Comparison of ENCODE assay signal across 22 cellular contexts in the genomic region with DNA sequence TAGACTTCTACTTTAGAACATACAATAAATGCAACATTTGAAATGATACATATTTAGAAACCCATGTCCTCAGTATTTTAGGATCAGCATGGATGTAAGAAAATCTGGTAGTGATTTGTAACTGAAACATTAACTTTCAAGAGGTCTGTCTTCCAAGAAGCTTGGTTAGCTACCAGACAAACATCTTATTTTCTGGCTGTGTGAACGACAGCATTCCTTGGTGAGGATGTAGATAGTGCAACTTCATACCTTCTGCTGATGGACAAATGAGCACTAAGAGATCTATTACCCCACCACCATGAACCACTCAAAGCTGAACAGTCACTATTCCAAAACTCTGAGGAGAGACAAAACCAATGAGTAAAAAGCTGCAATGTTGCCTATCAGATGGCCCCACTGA.
DNase-seq lines count a peak whose midpoint lies in the region; ATAC-seq, FAIRE-seq and TF ChIP-seq lines count a peak whose summit lies in the region.
"Had no signal": no experiment of that assay in that cellular context is flagged by ENCODE, and none has a peak within 500 bp of the region (broad histone marks: within the 10 kb centered on the region; RNA-seq: fewer than 3 reads in every experiment).

No MANE protein-coding gene starts in this region.

- no peak overlapping the region for H3K4me3 Mint-ChIP-seq in activated T-helper 17 cell treated with anti-CD3 and anti-CD28 coated beads, Interleukin-2, amount 50 U/mL, for 72 hours
- H3K4me3 Mint-ChIP-seq: B cell; CD4-positive, alpha-beta T cell; CD8-positive, alpha-beta T cell had no signal

- no peaks in the 10 kb centered on the region for H3K9me3 ChIP-seq in PC-9 (ENCODE audit: insufficient read depth, low read depth)
- H3K9me3 ChIP-seq: BLaER1 treated with 17β-estradiol and CSF1 and Interleukin-3, amounts not matched to agents 10 nM and 100 nM; Caco-2 had no signal

- POLR2A ChIA-PET in PC-9 (lab: Charles Lee; ENCODE audit: unreplicated experiment), result no interaction called here

- no peaks in the 10 kb centered on the region for H3F3A ChIP-seq in PC-9 (ENCODE audit: insufficient read depth, low read depth)

- CTCF ChIA-PET in PC-9 (lab: Charles Lee), result no interaction called here

- intact Hi-C loops in PC-9 (cut with micrococcal nuclease; ENCODE audit: unreplicated experiment), result no loop called here

- peaks cover 7% of the 10 kb centered on the region; the same call in 1 of the 2 replicates for H3K36me3 ChIP-seq in PC-9 (ENCODE audit: low read depth)

- DNase-seq in GM12892 (ENCODE audit: insufficient read length) (no peak), fibroblast of gingiva (ENCODE audit: low read depth) (peak; percentile 33), PC-9 (no peak), HTR-8/SVneo (ENCODE audit: insufficient read length, low spot score) (no peak)
- DNase-seq: 8988T; ACHN; AML-193; Caco-2; Calu3; CD4-positive, alpha-beta T cell; CD8-positive, alpha-beta T cell; DMS79 treated with DMSO at 0.1 percent for 48 hours; GF-D8 had no signal

- H3K4me2 ChIP-seq in PC-9, result no peak overlapping the region
- H3K4me2 ChIP-seq: BLaER1 treated with 17β-estradiol and CSF1 and Interleukin-3, amounts not matched to agents 10 nM and 100 nM had no signal

- peaks cover 11% of the 10 kb centered on the region for H3K4me1 Mint-ChIP-seq in activated T-helper 17 cell treated with anti-CD3 and anti-CD28 coated beads, Interleukin-2, amount 50 U/mL, for 72 hours
- H3K4me1 Mint-ChIP-seq: B cell had no signal

- peak; percentile 27 for FAIRE-seq in GM12892 (lab: Jason Lieb, UNC)
- FAIRE-seq in HTR-8/SVneo (lab: Jason Lieb, UNC), result no peak
- FAIRE-seq: A204.1, D721Med, G401.6, GM12891, GM18507 had no signal

- TF ChIP-seq POLR2A in GM12892 (IDR thresholded peaks at IDR 0.05; ENCODE audit: low read depth, low read length), result no peak

- no peak overlapping the region for H3K27ac Mint-ChIP-seq in activated T-helper 17 cell treated with anti-CD3 and anti-CD28 coated beads, Interleukin-2, amount 50 U/mL, for 72 hours
- H3K27ac Mint-ChIP-seq: B cell; CD4-positive, alpha-beta T cell had no signal

- H3K27ac ChIP-seq in PC-9, result no peak overlapping the region
- H3K27ac ChIP-seq: BLaER1 treated with 17β-estradiol and CSF1 and Interleukin-3, amounts not matched to agents 10 nM and 100 nM; C4-2B had no signal

- no peaks in the 10 kb centered on the region for H3K79me2 ChIP-seq in PC-9 (ENCODE audit: low read depth)

- peaks cover 15% of the 10 kb centered on the region for H3K4me1 ChIP-seq in PC-9 (replicated peaks; ENCODE audit: insufficient read depth)

- peaks cover 66% of the 10 kb centered on the region for H3K36me3 Mint-ChIP-seq in activated T-helper 17 cell treated with anti-CD3 and anti-CD28 coated beads, Interleukin-2, amount 50 U/mL, for 72 hours (ENCODE audit: low read depth)

- no TSS peak for BruUV-seq in PC-9 (replicated peaks; lab: Mats Ljungman, UMichigan)

- H4K20me1 ChIP-seq in PC-9 (ENCODE audit: insufficient read depth), result no peaks in the 10 kb centered on the region
- H4K20me1 ChIP-seq: BLaER1 treated with 17β-estradiol and CSF1 and Interleukin-3, amounts not matched to agents 10 nM and 100 nM had no signal

- no peaks in the 10 kb centered on the region for H3K27me3 ChIP-seq in PC-9 (ENCODE audit: insufficient read depth, low read depth)
- H3K27me3 ChIP-seq: BLaER1 treated with 17β-estradiol and CSF1 and Interleukin-3, amounts not matched to agents 10 nM and 100 nM had no signal

- no peaks in the 10 kb centered on the region for H3K27me3 Mint-ChIP-seq in activated T-helper 17 cell treated with anti-CD3 and anti-CD28 coated beads, Interleukin-2, amount 50 U/mL, for 72 hours
- H3K27me3 Mint-ChIP-seq: B cell; CD4-positive, alpha-beta T cell had no signal

- TF ChIP-seq CTCF in PC-9 (conservative IDR thresholded peaks at IDR 0.05), result no peak

- H3K9me2 ChIP-seq in PC-9 (ENCODE audit: insufficient read depth), result no peaks in the 10 kb centered on the region

- H3K9me3 Mint-ChIP-seq in activated T-helper 17 cell treated with anti-CD3 and anti-CD28 coated beads, Interleukin-2, amount 50 U/mL, for 72 hours, result no peaks in the 10 kb centered on the region
- H3K9me3 Mint-ChIP-seq: CD4-positive, alpha-beta T cell; CD8-positive, alpha-beta T cell had no signal

- no peak overlapping the region for H2AFZ ChIP-seq in PC-9

- H3K4me3 ChIP-seq in PC-9, result no peak overlapping the region
- H3K4me3 ChIP-seq: BLaER1 treated with 17β-estradiol and CSF1 and Interleukin-3, amounts not matched to agents 10 nM and 100 nM had no signal

- ATAC-seq in activated T-helper 17 cell treated with anti-CD3 and anti-CD28 coated beads, Interleukin-2, amount 50 U/mL, for 72 hours (replicated peaks), result no peak
- ATAC-seq: CD8-positive, alpha-beta T cell had no signal
